Comparison of ENCODE assay signal across 1 cellular context in the genomic region with DNA sequence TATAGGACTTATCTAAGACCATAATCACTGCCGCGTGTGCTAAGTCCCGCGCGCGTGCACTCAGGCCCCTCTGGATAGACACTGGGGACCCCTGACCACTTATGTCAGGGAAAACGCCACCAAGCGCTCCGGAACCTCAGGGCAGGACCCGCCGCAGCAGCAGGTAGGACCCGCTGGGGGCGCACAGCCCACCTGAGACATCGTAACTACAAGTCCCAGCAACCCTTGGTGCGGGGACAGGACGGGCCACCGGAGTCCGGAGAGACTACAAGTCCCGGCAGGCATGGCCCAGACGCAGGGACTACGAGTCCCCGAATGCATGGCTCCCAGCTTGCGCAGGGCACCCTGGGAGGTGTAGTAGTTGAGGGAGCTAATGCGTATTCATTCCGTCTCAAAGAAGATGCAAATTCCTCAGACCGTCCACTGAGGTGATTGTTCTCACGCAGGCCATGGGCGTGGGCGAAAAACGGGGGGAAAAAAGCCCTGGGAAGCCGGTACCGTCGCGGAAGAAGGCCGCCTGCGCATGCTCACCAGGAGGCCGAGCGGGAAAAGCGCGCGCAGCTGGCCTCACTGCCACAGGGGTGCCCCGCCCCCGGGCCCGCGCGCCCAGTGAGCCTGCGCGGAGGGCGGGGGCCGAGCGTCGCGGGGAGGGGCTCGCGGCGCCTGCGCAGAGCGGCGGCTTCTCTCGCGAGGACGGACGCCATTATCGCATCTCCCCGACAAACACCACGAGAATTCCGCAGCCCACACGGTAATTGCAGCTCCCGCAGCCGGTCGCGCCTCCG.
TF ChIP-seq lines count a peak whose summit lies in the region.

A gene with protein sequence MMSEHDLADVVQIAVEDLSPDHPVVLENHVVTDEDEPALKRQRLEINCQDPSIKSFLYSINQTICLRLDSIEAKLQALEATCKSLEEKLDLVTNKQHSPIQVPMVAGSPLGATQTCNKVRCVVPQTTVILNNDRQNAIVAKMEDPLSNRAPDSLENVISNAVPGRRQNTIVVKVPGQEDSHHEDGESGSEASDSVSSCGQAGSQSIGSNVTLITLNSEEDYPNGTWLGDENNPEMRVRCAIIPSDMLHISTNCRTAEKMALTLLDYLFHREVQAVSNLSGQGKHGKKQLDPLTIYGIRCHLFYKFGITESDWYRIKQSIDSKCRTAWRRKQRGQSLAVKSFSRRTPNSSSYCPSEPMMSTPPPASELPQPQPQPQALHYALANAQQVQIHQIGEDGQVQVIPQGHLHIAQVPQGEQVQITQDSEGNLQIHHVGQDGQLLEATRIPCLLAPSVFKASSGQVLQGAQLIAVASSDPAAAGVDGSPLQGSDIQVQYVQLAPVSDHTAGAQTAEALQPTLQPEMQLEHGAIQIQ (plus strand): TSS at position 670 of the 785 bp plus-strand sequence. CDS start 23,682 bp downstream, outside the sequence.

TF ChIP-seq in K562, 482 proteins besides CTCF, POLR2A, EP300 and RAD21 (continued from another document and continues in another):
- TF ChIP-seq, protein P1, sequence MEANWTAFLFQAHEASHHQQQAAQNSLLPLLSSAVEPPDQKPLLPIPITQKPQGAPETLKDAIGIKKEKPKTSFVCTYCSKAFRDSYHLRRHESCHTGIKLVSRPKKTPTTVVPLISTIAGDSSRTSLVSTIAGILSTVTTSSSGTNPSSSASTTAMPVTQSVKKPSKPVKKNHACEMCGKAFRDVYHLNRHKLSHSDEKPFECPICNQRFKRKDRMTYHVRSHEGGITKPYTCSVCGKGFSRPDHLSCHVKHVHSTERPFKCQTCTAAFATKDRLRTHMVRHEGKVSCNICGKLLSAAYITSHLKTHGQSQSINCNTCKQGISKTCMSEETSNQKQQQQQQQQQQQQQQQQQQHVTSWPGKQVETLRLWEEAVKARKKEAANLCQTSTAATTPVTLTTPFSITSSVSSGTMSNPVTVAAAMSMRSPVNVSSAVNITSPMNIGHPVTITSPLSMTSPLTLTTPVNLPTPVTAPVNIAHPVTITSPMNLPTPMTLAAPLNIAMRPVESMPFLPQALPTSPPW (CRISPR knock-in tag; IDR thresholded peaks at IDR 0.05), result peak; percentile 99
- TF ChIP-seq CREB1 (IDR thresholded peaks at IDR 0.05) (peak; percentile 78), CREB1 (CRISPR knock-in tag; IDR thresholded peaks at IDR 0.05) (peak; percentile 84), CBX1 (IDR thresholded peaks at IDR 0.05; ENCODE audit: low read depth) (no peak; the same call in 1 of the 2 replicates), TGIF2 (CRISPR knock-in tag; IDR thresholded peaks at IDR 0.05) (no peak), SUPT5H (IDR thresholded peaks at IDR 0.05) (0 out of 2 replicates have a peak, but pooled peaks have one; percentile 57), SMARCC2 (IDR thresholded peaks at IDR 0.05; ENCODE audit: low read depth) (no peak), STAT5B (CRISPR knock-in tag; IDR thresholded peaks at IDR 0.05) (no peak), ESRRA (IDR thresholded peaks at IDR 0.05; ENCODE audit: borderline replicate concordance, low read depth) (peak; percentile 74), ZFP36 (IDR thresholded peaks at IDR 0.05; ENCODE audit: low read depth, low read length, partially characterized antibody) (no peak), FOXA3 (CRISPR knock-in tag; conservative IDR thresholded peaks at IDR 0.05 in 1 of 2, IDR thresholded peaks at IDR 0.05 in 1 of 2) (0 out of 4 replicates have a peak, but pooled peaks of 1 of the 2 experiments have one; percentile 63), GTF2E2 (tag; IDR thresholded peaks at IDR 0.05) (0 out of 2 replicates have a peak, but pooled peaks have one; percentile 67), HCFC1 (IDR thresholded peaks at IDR 0.05; ENCODE audit: low read depth, low read length) (peak; percentile 100), TSC22D4 (tag; IDR thresholded peaks at IDR 0.05) (no peak), ZNF668 (CRISPR knock-in tag; IDR thresholded peaks at IDR 0.05) (peak; percentile 7; the same call in 1 of the 2 replicates), CC2D1A (IDR thresholded peaks at IDR 0.05) (no peak), ZNF57 (CRISPR knock-in tag; IDR thresholded peaks at IDR 0.05) (no peak), SP1 (CRISPR knock-in tag; IDR thresholded peaks at IDR 0.05) (peak; percentile 90), SOX6 (IDR thresholded peaks at IDR 0.05) (peak; percentile 58; the same call in 1 of the 2 replicates), CHD4 (IDR thresholded peaks at IDR 0.05; ENCODE audit: insufficient read depth, insufficient replicate concordance, low read depth, low read length, poor library complexity, severe bottlenecking) (no peak), ZNF75A (CRISPR knock-in tag; IDR thresholded peaks at IDR 0.05) (0 out of 2 replicates have a peak, but pooled peaks have one; percentile 46), STAT5A (IDR thresholded peaks at IDR 0.05; ENCODE audit: borderline replicate concordance, low read length) (no peak; the same call in 1 of the 2 replicates), ZNF184 (CRISPR knock-in tag; IDR thresholded peaks at IDR 0.05) (no peak), ZEB2 (IDR thresholded peaks at IDR 0.05) (peak; percentile 96), KAT8 (IDR thresholded peaks at IDR 0.05; ENCODE audit: low read depth) (no peak), RFX7 (CRISPR knock-in tag; IDR thresholded peaks at IDR 0.05) (no peak), NRF1 (conservative IDR thresholded peaks at IDR 0.05 in 1 of 2, IDR thresholded peaks at IDR 0.05 in 1 of 2) (peak; percentile 100), GABPB1 (CRISPR knock-in tag; IDR thresholded peaks at IDR 0.05) (peak; percentile 96), ID3 (CRISPR knock-in tag; IDR thresholded peaks at IDR 0.05) (no peak), ID3 (tag; IDR thresholded peaks at IDR 0.05) (peak; percentile 96), PTRF (tag; IDR thresholded peaks at IDR 0.05) (0 out of 2 replicates have a peak, but pooled peaks have one; percentile 11), NFIC (IDR thresholded peaks at IDR 0.05) (0 out of 2 replicates have a peak, but pooled peaks have one; percentile 19), RUNX1 (IDR thresholded peaks at IDR 0.05; ENCODE audit: low read depth) (no peak), DACH1 (IDR thresholded peaks at IDR 0.05; ENCODE audit: partially characterized antibody) (no peak), SRF (CRISPR knock-in tag; IDR thresholded peaks at IDR 0.05) (peak; percentile 26 to 49; a peak in 1 of 4 replicates), SIX5 (IDR thresholded peaks at IDR 0.05; ENCODE audit: borderline replicate concordance in 1 of 2, insufficient read depth in 1 of 2, low read depth in 1 of 2, low read length in 2 of 2) (peak; percentile 99 to 100), EGR1 (conservative IDR thresholded peaks at IDR 0.05) (peak; percentile 55), ZBTB2 (IDR thresholded peaks at IDR 0.05) (peak; percentile 95), ZNF316 (IDR thresholded peaks at IDR 0.05) (no peak), RBM22 (IDR thresholded peaks at IDR 0.05; ENCODE audit: low read depth, low read length, poor library complexity, severe bottlenecking) (peak; percentile 63), ETV5 (CRISPR knock-in tag; IDR thresholded peaks at IDR 0.05; ENCODE audit: low read depth) (peak; percentile 84), GABPA (tag; conservative IDR thresholded peaks at IDR 0.05; ENCODE audit: low read depth) (peak; percentile 92), KAT7 (CRISPR knock-in tag; IDR thresholded peaks at IDR 0.05; ENCODE audit: borderline replicate concordance) (no peak), NFE2L1 (tag; IDR thresholded peaks at IDR 0.05; ENCODE audit: borderline replicate concordance, low read depth) (no peak), BRF1 (IDR thresholded peaks at IDR 0.05; ENCODE audit: borderline replicate concordance, extremely low read depth, insufficient read length) (no peak), ZNF644 (tag; IDR thresholded peaks at IDR 0.05; ENCODE audit: low read depth) (peak; percentile 99), TAL1 (IDR thresholded peaks at IDR 0.05) (no peak), ZNF165 (CRISPR knock-in tag; IDR thresholded peaks at IDR 0.05; ENCODE audit: borderline replicate concordance) (0 out of 2 replicates have a peak, but pooled peaks have one; percentile 54), RBBP5 (IDR thresholded peaks at IDR 0.05; ENCODE audit: borderline replicate concordance, insufficient read depth, low read length, poor library complexity, severe bottlenecking) (no peak), MYC (IDR thresholded peaks at IDR 0.05; ENCODE audit: low read depth, low read length) (peak; percentile 67), MYC (CRISPR knock-in tag; IDR thresholded peaks at IDR 0.05; ENCODE audit: borderline replicate concordance, low read depth) (peak; percentile 74; the same call in 1 of the 2 replicates)
- TF ChIP-seq, protein P2, sequence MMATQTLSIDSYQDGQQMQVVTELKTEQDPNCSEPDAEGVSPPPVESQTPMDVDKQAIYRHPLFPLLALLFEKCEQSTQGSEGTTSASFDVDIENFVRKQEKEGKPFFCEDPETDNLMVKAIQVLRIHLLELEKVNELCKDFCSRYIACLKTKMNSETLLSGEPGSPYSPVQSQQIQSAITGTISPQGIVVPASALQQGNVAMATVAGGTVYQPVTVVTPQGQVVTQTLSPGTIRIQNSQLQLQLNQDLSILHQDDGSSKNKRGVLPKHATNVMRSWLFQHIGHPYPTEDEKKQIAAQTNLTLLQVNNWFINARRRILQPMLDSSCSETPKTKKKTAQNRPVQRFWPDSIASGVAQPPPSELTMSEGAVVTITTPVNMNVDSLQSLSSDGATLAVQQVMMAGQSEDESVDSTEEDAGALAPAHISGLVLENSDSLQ (IDR thresholded peaks at IDR 0.05), result no peak
- TF ChIP-seq, protein P3, sequence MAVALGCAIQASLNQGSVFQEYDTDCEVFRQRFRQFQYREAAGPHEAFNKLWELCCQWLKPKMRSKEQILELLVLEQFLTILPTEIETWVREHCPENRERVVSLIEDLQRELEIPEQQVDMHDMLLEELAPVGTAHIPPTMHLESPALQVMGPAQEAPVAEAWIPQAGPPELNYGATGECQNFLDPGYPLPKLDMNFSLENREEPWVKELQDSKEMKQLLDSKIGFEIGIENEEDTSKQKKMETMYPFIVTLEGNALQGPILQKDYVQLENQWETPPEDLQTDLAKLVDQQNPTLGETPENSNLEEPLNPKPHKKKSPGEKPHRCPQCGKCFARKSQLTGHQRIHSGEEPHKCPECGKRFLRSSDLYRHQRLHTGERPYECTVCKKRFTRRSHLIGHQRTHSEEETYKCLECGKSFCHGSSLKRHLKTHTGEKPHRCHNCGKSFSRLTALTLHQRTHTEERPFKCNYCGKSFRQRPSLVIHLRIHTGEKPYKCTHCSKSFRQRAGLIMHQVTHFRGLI (CRISPR knock-in tag; IDR thresholded peaks at IDR 0.05), result 0 out of 2 replicates have a peak, but pooled peaks have one; percentile 65
- TF ChIP-seq, protein P4, sequence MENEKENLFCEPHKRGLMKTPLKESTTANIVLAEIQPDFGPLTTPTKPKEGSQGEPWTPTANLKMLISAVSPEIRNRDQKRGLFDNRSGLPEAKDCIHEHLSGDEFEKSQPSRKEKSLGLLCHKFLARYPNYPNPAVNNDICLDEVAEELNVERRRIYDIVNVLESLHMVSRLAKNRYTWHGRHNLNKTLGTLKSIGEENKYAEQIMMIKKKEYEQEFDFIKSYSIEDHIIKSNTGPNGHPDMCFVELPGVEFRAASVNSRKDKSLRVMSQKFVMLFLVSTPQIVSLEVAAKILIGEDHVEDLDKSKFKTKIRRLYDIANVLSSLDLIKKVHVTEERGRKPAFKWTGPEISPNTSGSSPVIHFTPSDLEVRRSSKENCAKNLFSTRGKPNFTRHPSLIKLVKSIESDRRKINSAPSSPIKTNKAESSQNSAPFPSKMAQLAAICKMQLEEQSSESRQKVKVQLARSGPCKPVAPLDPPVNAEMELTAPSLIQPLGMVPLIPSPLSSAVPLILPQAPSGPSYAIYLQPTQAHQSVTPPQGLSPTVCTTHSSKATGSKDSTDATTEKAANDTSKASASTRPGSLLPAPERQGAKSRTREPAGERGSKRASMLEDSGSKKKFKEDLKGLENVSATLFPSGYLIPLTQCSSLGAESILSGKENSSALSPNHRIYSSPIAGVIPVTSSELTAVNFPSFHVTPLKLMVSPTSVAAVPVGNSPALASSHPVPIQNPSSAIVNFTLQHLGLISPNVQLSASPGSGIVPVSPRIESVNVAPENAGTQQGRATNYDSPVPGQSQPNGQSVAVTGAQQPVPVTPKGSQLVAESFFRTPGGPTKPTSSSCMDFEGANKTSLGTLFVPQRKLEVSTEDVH (IDR thresholded peaks at IDR 0.05; ENCODE audit: low read depth, partially characterized antibody), result peak; percentile 47
- TF ChIP-seq, protein P5, sequence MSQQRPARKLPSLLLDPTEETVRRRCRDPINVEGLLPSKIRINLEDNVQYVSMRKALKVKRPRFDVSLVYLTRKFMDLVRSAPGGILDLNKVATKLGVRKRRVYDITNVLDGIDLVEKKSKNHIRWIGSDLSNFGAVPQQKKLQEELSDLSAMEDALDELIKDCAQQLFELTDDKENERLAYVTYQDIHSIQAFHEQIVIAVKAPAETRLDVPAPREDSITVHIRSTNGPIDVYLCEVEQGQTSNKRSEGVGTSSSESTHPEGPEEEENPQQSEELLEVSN (IDR thresholded peaks at IDR 0.05; ENCODE audit: borderline replicate concordance in 1 of 2, extremely low read depth in 1 of 2, insufficient read depth in 1 of 2, insufficient read length in 1 of 2, low read depth in 1 of 2, low read length in 1 of 2, poor library complexity in 1 of 2, severe bottlenecking in 1 of 2), result peak; percentile 92 to 96
- TF ChIP-seq, protein P6, sequence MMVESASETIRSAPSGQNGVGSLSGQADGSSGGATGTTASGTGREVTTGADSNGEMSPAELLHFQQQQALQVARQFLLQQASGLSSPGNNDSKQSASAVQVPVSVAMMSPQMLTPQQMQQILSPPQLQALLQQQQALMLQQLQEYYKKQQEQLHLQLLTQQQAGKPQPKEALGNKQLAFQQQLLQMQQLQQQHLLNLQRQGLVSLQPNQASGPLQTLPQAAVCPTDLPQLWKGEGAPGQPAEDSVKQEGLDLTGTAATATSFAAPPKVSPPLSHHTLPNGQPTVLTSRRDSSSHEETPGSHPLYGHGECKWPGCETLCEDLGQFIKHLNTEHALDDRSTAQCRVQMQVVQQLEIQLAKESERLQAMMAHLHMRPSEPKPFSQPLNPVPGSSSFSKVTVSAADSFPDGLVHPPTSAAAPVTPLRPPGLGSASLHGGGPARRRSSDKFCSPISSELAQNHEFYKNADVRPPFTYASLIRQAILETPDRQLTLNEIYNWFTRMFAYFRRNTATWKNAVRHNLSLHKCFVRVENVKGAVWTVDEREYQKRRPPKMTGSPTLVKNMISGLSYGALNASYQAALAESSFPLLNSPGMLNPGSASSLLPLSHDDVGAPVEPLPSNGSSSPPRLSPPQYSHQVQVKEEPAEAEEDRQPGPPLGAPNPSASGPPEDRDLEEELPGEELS (CRISPR knock-in tag; IDR thresholded peaks at IDR 0.05; ENCODE audit: borderline replicate concordance), result no peak
